Comparison of ENCODE assay signal across 8 cellular contexts in the genomic region with DNA sequence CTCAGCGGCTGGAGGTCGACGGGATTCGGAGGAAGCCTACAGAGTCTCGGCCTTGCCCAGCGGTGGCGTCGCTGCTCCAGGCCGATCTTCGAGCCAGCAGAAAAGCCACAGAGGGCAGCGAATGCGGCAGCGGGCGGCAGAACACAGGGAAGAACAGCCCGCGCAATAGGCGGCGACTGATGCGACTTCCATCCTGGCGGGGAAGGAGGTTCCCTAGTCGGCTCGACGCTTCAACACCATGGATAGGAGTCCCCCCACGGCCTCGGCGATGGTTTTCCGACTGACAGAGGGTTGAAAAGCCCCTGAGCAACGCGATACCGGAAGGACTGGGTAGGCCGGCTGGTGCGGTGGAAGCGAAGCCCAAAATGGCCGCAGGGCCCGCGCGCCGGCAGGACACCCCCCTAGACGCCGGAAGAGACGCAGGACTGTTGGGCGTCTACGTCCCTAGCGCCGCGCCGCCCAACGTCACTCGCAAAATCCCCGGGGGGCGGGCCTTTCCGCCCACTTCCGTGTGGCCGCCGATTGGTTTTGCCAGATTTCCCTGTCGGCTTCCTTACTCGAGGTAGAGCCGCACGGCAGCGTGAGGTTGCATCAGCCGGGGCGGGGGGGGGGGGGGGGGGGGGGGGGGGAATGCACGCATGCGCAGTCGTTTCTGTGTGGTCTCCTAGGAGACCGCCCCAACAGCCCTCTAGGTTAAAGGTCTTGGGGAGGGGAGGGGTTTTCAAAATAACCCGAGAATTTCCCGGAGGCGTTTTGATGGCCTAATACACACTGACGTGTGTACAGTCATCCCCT. TPM values are rescaled to one million over a fixed set of nuclear protein-coding genes. Genes with fewer than 3 reads are reported as not detected.
DNase-seq lines count a peak whose midpoint lies in the region; ATAC-seq, FAIRE-seq and TF ChIP-seq lines count a peak whose summit lies in the region.

Gene PPP1R15B, minus strand, starts transcription at position 367 of the 795 bp plus-strand sequence. CDS start 406 bp downstream, outside the sequence.

- TF ChIP-seq CTCF in OCI-LY7 (conservative IDR thresholded peaks at IDR 0.05; ENCODE audit: low read length), result no peak
- TF ChIP-seq CTCF in endothelial cell of umbilical vein (IDR thresholded peaks at IDR 0.05; ENCODE audit: extremely low read depth in 1 of 2, insufficient read depth in 1 of 2, low read depth in 1 of 2, low read length in 2 of 2), result no peak

- H3K9me2 ChIP-seq in OCI-LY7 (ENCODE audit: insufficient read depth, low read length), result no peaks in the 10 kb centered on the region

- H3K4me2 ChIP-seq in OCI-LY7 (ENCODE audit: low read length), result peak within 1 kb of the TSS; percentile 96
- peak within 1 kb of the TSS; percentile 89 for H3K4me2 ChIP-seq in endothelial cell of umbilical vein (ENCODE audit: insufficient read depth, low read length)

- DNase-seq in D341Med (ENCODE audit: low spot score) (peak; percentile 97), HuH-7.5 (ENCODE audit: low spot score) (peak; percentile 73), OCI-LY7 (ENCODE audit: low spot score) (peak; percentile 99), activated T-cell treated with anti-CD3 and anti-CD28 coated beads for 1 hour (ENCODE audit: low read depth) (peak; percentile 95), endothelial cell of umbilical vein (ENCODE audit: low read depth, low spot score) (peak; percentile 99), middle frontal gyrus (ENCODE audit: extremely low spot score, low spot score) (peak; percentile 94)
- peak; percentile 92 to 95 for DNase-seq in stimulated activated CD8-positive, alpha-beta memory T cell treated with anti-CD3 and anti-CD28 coated beads, Interleukin-2, amount 100 ng/mL, for 48 hours (ENCODE audit: low read depth in 2 of 2)

- peaks cover 19% of the 10 kb centered on the region for H3K4me1 ChIP-seq in OCI-LY7 (ENCODE audit: insufficient read depth, low read length, poor library complexity, severe bottlenecking)
- peaks cover 6% of the 10 kb centered on the region for H3K4me1 ChIP-seq in endothelial cell of umbilical vein (ENCODE audit: control insufficient read depth, extremely low read depth, insufficient read depth, low read length)

- TF ChIP-seq POLR2A in endothelial cell of umbilical vein (IDR thresholded peaks at IDR 0.05; ENCODE audit: low read depth, low read length), result peak; percentile 96

- CTCF ChIA-PET in OCI-LY7 (lab: Charles Lee; ENCODE audit: unreplicated experiment), result no interaction called here
- CTCF ChIA-PET in endothelial cell of umbilical vein (lab: Charles Lee), result interaction anchor here (1.1 to 4.7 kb wide), 7 partner anchors 11 to 92 kb away, joined by 4 to 77 read pairs (median 7); partner anchors contain the start of gene PIK3C2B

- H2AFZ ChIP-seq in OCI-LY7 (ENCODE audit: low read length), result peak within 1 kb of the TSS; percentile 65; the same call in 1 of the 2 replicates
- peak within 1 kb of the TSS; percentile 55 for H2AFZ ChIP-seq in endothelial cell of umbilical vein (ENCODE audit: low read depth, low read length)

- POLR2A ChIA-PET in OCI-LY7 (lab: Charles Lee) (interaction anchor here (0.7 to 1.0 kb wide), 2 partner anchors 10 to 106 kb away, joined by 3 to 4 read pairs; no protein-coding TSS in a partner anchor), endothelial cell of umbilical vein (lab: Charles Lee) (no interaction called here)

- H3K36me3 ChIP-seq in OCI-LY7 (ENCODE audit: insufficient read depth, low read length) (peaks cover 50% of the 10 kb centered on the region), endothelial cell of umbilical vein (ENCODE audit: control insufficient read depth in 2 of 2, extremely low read depth in 1 of 2, insufficient read depth in 2 of 2, low read length in 2 of 2) (no peaks in the 10 kb centered on the region)

- H4K20me1 ChIP-seq in OCI-LY7 (ENCODE audit: insufficient read depth, low read length), result peaks cover 39% of the 10 kb centered on the region
- H4K20me1 ChIP-seq in endothelial cell of umbilical vein (replicated peaks; ENCODE audit: control insufficient read depth, extremely low read depth, insufficient read depth, low read length), result peaks cover 26% of the 10 kb centered on the region

- no TSS peak for BruUV-seq in OCI-LY7 (replicated peaks; lab: Mats Ljungman, UMichigan)
- BruUV-seq in endothelial cell of umbilical vein (replicated peaks; lab: Mats Ljungman, UMichigan), result TSS peak; percentile 51

- peak; percentile 83 for ATAC-seq in GM21515 (IDR thresholded peaks at IDR 0.05; ENCODE audit: unreplicated experiment)

- dilution Hi-C loops in endothelial cell of umbilical vein (cut with MboI; ENCODE audit: extremely low pct_ligation_motif_present, low sequenced_read_pairs), result no loop called here

- H3K27me3 ChIP-seq in endothelial cell of umbilical vein (ENCODE audit: control insufficient read depth in 2 of 2, insufficient read depth in 2 of 2, low read length in 2 of 2), result no peaks in the 10 kb centered on the region

- H3K4me3 ChIP-seq in OCI-LY7 (ENCODE audit: low read depth, low read length, poor library complexity, severe bottlenecking) (peak within 1 kb of the TSS; percentile 98), endothelial cell of umbilical vein (replicated peaks in 1 of 3; ENCODE audit: insufficient read depth in 1 of 3, low read depth in 1 of 3, low read length in 3 of 3) (peak within 1 kb of the TSS; percentile 49 to 94 (median 78))

- peak; percentile 84 for FAIRE-seq in endothelial cell of umbilical vein (lab: Jason Lieb, UNC)

- H3K9ac ChIP-seq in endothelial cell of umbilical vein (replicated peaks; ENCODE audit: extremely low read depth, insufficient read depth, low read length), result peak within 1 kb of the TSS; percentile 85

- H3K9me3 ChIP-seq in OCI-LY7 (ENCODE audit: low read length) (no peaks in the 10 kb centered on the region), endothelial cell of umbilical vein (replicated peaks; ENCODE audit: control insufficient read depth, insufficient read depth, low read length) (no peaks in the 10 kb centered on the region)

- H3K79me2 ChIP-seq in OCI-LY7 (ENCODE audit: insufficient read depth, low read depth, low read length) (peaks cover 55% of the 10 kb centered on the region), endothelial cell of umbilical vein (ENCODE audit: control insufficient read depth, insufficient read depth, low read length) (peaks cover 49% of the 10 kb centered on the region)

- intact Hi-C loops in OCI-LY7 (cut with micrococcal nuclease; ENCODE audit: unreplicated experiment), result loop anchor here (2.0 to 10.0 kb wide), 4 partner anchors 95 to 713 kb away; partner anchors contain the start of gene RBBP5
- intact Hi-C loops in endothelial cell of umbilical vein (cut with micrococcal nuclease), result loop anchor here (1.0 to 2.0 kb wide), 3 partner anchors 20 to 91 kb away; no protein-coding TSS in a partner anchor

- H3K27ac ChIP-seq in OCI-LY7 (ENCODE audit: low read depth, low read length, poor library complexity, severe bottlenecking) (peak within 1 kb of the TSS; percentile 79), endothelial cell of umbilical vein (ENCODE audit: insufficient read depth, low read depth, low read length) (peak within 1 kb of the TSS; percentile 89)

- H3K9me1 ChIP-seq in endothelial cell of umbilical vein (replicated peaks; ENCODE audit: control insufficient read depth, extremely low read depth, insufficient read depth, low read length), result no peaks in the 10 kb centered on the region

TF ChIP-seq in endothelial cell of umbilical vein, 7 proteins besides CTCF, POLR2A, EP300 and RAD21:
- no peak for TF ChIP-seq MAX (IDR thresholded peaks at IDR 0.05; ENCODE audit: insufficient read depth, insufficient read length)
- peak; percentile 96 for TF ChIP-seq POLR2AphosphoS5 (IDR thresholded peaks at IDR 0.05; ENCODE audit: insufficient read depth, low read depth, low read length)

RNA-seq across cellular contexts. Expression of gene PPP1R15B, which starts in this region (rescaled TPM):
- total RNA-seq in OCI-LY7 (2014; rRNA removed; shearing (Covaris generic)), result 63.5 and 72.6 TPM in 2 replicates
- total RNA-seq in OCI-LY7 (2022) (79.2 and 91.3 TPM in 2 replicates), endothelial cell of umbilical vein (39.8 and 41.7 TPM in 2 replicates)
- polyA plus RNA-seq in endothelial cell of umbilical vein, result 15.4 and 16.8 TPM in 2 replicates
- polyA plus RNA-seq in endothelial cell of umbilical vein (2011; cell fraction: cytosol; rRNA removed), result 17.9 and 19.4 TPM in 2 replicates
- polyA plus RNA-seq in endothelial cell of umbilical vein (2011; cell fraction: nucleus; rRNA removed), result 19.4 and 23.4 TPM in 2 replicates
- polyA plus RNA-seq in endothelial cell of umbilical vein (2012), result 13.3 and 19.0 TPM in 2 replicates
- 38.0 and 39.1 TPM in 2 replicates for polyA minus RNA-seq in endothelial cell of umbilical vein
- 107 TPM for polyA minus RNA-seq in endothelial cell of umbilical vein (2011; cell fraction: cytosol; rRNA and poly(A)+ RNA removed)
- polyA minus RNA-seq in endothelial cell of umbilical vein (2011; cell fraction: nucleus; rRNA and poly(A)+ RNA removed), result 47.6 and 55.9 TPM in 2 replicates

Comparison
In these comparisons a context has a peak if more than half of its experiments do, and no peak if none do; other contexts are left out.
1. Peak in every context shown above with its lines: DNase-seq, ATAC-seq, H3K4me3 ChIP-seq and H3K27ac ChIP-seq.